Comparison of ENCODE assay signal across 1 cellular context in the genomic region with DNA sequence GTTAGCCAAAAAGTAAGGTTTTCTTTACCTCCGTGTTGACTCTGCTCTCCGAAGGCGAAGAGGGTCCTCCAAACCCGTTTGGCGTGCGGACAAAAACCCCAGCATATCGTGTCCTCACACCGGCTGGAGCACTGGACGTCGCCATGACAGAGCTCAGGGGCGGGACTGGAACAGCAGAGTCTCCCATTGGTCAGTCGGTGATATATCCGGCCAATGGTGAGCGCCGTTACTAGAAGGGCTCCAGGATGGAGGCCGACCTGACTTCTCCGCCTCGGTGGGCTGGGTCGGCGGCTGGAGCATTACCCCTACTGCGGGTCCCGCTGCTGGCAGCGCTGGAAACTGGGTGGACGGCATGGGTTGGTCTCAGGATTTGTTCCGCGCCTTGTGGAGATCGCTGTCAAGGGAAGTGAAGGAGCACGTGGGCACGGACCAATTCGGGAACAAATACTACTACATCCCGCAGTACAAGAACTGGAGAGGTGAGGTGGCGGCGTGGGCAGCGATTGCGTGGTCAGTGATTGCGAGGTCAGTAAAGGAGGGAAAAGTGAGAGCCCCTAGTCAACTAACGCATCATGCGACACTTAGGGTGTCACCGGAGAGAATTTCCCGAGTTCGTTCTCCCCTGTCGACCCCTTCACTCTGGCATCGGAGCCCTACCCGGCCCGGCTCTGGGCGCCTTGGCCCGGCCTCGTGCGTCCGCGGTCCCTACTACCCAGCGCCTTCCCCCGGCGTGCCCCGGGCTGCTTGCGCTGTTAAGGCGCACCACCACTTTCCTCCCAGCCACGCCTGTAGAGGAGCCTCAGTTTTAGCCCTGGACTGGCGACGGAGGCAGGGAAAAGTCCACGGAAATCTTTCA.
TF ChIP-seq lines count a peak whose summit lies in the region.

A gene with protein sequence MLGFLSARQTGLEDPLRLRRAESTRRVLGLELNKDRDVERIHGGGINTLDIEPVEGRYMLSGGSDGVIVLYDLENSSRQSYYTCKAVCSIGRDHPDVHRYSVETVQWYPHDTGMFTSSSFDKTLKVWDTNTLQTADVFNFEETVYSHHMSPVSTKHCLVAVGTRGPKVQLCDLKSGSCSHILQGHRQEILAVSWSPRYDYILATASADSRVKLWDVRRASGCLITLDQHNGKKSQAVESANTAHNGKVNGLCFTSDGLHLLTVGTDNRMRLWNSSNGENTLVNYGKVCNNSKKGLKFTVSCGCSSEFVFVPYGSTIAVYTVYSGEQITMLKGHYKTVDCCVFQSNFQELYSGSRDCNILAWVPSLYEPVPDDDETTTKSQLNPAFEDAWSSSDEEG (minus strand): TSS at position 167 of the 856 bp plus-strand sequence. CDS start 62 bp downstream, at position 105.
A gene with protein sequence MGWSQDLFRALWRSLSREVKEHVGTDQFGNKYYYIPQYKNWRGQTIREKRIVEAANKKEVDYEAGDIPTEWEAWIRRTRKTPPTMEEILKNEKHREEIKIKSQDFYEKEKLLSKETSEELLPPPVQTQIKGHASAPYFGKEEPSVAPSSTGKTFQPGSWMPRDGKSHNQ (plus strand): TSS at position 302 of the 856 bp plus-strand sequence. CDS start 51 bp downstream, at position 353.

TF ChIP-seq in HepG2, 621 proteins besides CTCF, POLR2A, EP300 and RAD21 (continued from another document and continues in another):
- 0 out of 2 replicates have a peak, but pooled peaks have one; percentile 16 for TF ChIP-seq ZSCAN22 (CRISPR knock-in tag; IDR thresholded peaks at IDR 0.05)
- peak; percentile 73; the same call in 1 of the 2 replicates for TF ChIP-seq PHF8 (CRISPR knock-in tag; IDR thresholded peaks at IDR 0.05)
- no peak for TF ChIP-seq TCF7L2 (IDR thresholded peaks at IDR 0.05; ENCODE audit: low read depth, low read length)
- TF ChIP-seq ETV5 (CRISPR knock-in tag; IDR thresholded peaks at IDR 0.05; ENCODE audit: borderline replicate concordance), result no peak
- no peak for TF ChIP-seq ATAD3A (CRISPR knock-in tag; IDR thresholded peaks at IDR 0.05)
- no peak for TF ChIP-seq ZNF12 (CRISPR knock-in tag; IDR thresholded peaks at IDR 0.05)
- TF ChIP-seq EED (CRISPR knock-in tag; IDR thresholded peaks at IDR 0.05), result 0 out of 2 replicates have a peak, but pooled peaks have one; percentile 47
- TF ChIP-seq, protein P1, sequence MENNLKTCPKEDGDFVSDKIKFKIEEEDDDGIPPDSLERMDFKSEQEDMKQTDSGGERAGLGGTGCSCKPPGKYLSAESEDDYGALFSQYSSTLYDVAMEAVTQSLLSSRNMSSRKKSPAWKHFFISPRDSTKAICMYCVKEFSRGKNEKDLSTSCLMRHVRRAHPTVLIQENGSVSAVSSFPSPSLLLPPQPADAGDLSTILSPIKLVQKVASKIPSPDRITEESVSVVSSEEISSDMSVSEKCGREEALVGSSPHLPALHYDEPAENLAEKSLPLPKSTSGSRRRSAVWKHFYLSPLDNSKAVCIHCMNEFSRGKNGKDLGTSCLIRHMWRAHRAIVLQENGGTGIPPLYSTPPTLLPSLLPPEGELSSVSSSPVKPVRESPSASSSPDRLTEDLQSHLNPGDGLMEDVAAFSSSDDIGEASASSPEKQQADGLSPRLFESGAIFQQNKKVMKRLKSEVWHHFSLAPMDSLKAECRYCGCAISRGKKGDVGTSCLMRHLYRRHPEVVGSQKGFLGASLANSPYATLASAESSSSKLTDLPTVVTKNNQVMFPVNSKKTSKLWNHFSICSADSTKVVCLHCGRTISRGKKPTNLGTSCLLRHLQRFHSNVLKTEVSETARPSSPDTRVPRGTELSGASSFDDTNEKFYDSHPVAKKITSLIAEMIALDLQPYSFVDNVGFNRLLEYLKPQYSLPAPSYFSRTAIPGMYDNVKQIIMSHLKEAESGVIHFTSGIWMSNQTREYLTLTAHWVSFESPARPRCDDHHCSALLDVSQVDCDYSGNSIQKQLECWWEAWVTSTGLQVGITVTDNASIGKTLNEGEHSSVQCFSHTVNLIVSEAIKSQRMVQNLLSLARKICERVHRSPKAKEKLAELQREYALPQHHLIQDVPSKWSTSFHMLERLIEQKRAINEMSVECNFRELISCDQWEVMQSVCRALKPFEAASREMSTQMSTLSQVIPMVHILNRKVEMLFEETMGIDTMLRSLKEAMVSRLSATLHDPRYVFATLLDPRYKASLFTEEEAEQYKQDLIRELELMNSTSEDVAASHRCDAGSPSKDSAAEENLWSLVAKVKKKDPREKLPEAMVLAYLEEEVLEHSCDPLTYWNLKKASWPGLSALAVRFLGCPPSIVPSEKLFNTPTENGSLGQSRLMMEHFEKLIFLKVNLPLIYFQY (CRISPR knock-in tag; IDR thresholded peaks at IDR 0.05; ENCODE audit: borderline replicate concordance), result 0 out of 2 replicates have a peak, but pooled peaks have one; percentile 12
- TF ChIP-seq, protein P2, sequence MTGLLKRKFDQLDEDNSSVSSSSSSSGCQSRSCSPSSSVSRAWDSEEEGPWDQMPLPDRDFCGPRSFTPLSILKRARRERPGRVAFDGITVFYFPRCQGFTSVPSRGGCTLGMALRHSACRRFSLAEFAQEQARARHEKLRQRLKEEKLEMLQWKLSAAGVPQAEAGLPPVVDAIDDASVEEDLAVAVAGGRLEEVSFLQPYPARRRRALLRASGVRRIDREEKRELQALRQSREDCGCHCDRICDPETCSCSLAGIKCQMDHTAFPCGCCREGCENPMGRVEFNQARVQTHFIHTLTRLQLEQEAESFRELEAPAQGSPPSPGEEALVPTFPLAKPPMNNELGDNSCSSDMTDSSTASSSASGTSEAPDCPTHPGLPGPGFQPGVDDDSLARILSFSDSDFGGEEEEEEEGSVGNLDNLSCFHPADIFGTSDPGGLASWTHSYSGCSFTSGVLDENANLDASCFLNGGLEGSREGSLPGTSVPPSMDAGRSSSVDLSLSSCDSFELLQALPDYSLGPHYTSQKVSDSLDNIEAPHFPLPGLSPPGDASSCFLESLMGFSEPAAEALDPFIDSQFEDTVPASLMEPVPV (CRISPR knock-in tag; IDR thresholded peaks at IDR 0.05), result no peak; the same call in none of the 2 replicates
- TF ChIP-seq NCOA2 (CRISPR knock-in tag; IDR thresholded peaks at IDR 0.05), result peak; percentile 22; the same call in 1 of the 2 replicates
- no peak for TF ChIP-seq NR2F1 (CRISPR knock-in tag; IDR thresholded peaks at IDR 0.05)
- TF ChIP-seq HNRNPH1 (optimal IDR thresholded peaks at IDR 0.05; ENCODE audit: low read depth, low read length), result no peak
- TF ChIP-seq, protein P3, sequence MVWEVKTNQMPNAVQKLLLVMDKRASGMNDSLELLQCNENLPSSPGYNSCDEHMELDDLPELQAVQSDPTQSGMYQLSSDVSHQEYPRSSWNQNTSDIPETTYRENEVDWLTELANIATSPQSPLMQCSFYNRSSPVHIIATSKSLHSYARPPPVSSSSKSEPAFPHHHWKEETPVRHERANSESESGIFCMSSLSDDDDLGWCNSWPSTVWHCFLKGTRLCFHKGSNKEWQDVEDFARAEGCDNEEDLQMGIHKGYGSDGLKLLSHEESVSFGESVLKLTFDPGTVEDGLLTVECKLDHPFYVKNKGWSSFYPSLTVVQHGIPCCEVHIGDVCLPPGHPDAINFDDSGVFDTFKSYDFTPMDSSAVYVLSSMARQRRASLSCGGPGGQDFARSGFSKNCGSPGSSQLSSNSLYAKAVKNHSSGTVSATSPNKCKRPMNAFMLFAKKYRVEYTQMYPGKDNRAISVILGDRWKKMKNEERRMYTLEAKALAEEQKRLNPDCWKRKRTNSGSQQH (CRISPR knock-in tag; IDR thresholded peaks at IDR 0.05; ENCODE audit: low read depth), result peak; percentile 83
- TF ChIP-seq HMGA1 (CRISPR knock-in tag; conservative IDR thresholded peaks at IDR 0.05), result no peak
- no peak for TF ChIP-seq ZFP36 (IDR thresholded peaks at IDR 0.05; ENCODE audit: borderline replicate concordance, low read depth, low read length, partially characterized antibody)
- no peak for TF ChIP-seq ARNT (IDR thresholded peaks at IDR 0.05)
- TF ChIP-seq SP5 (CRISPR knock-in tag; IDR thresholded peaks at IDR 0.05; ENCODE audit: borderline replicate concordance, low read depth), result peak; percentile 40; the same call in 1 of the 2 replicates
- no peak for TF ChIP-seq RCOR2 (CRISPR knock-in tag; IDR thresholded peaks at IDR 0.05)
- TF ChIP-seq, protein P4, sequence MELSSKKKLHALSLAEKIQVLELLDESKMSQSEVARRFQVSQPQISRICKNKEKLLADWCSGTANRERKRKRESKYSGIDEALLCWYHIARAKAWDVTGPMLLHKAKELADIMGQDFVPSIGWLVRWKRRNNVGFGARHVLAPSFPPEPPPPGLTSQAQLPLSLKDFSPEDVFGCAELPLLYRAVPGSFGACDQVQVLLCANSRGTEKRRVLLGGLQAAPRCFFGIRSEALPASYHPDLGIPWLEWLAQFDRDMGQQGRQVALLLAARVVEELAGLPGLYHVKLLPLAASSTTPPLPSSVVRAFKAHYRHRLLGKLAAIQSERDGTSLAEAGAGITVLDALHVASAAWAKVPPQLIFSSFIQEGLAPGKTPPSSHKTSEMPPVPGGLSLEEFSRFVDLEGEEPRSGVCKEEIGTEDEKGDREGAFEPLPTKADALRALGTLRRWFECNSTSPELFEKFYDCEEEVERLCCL (CRISPR knock-in tag; IDR thresholded peaks at IDR 0.05; ENCODE audit: borderline replicate concordance), result peak; percentile 29; the same call in 1 of the 2 replicates
- peak; percentile 28; the same call in 1 of the 2 replicates for TF ChIP-seq TGIF2 (CRISPR knock-in tag; IDR thresholded peaks at IDR 0.05)
- TF ChIP-seq ZNF788 (CRISPR knock-in tag; IDR thresholded peaks at IDR 0.05; ENCODE audit: borderline replicate concordance), result no peak; the same call in 1 of the 2 replicates
- TF ChIP-seq, protein P5, sequence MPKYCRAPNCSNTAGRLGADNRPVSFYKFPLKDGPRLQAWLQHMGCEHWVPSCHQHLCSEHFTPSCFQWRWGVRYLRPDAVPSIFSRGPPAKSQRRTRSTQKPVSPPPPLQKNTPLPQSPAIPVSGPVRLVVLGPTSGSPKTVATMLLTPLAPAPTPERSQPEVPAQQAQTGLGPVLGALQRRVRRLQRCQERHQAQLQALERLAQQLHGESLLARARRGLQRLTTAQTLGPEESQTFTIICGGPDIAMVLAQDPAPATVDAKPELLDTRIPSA (CRISPR knock-in tag; IDR thresholded peaks at IDR 0.05; ENCODE audit: borderline replicate concordance), result no peak
- 0 out of 2 replicates have a peak, but pooled peaks have one; percentile 31 for TF ChIP-seq KDM3A (CRISPR knock-in tag; IDR thresholded peaks at IDR 0.05; ENCODE audit: low read depth)
- TF ChIP-seq, protein P6, sequence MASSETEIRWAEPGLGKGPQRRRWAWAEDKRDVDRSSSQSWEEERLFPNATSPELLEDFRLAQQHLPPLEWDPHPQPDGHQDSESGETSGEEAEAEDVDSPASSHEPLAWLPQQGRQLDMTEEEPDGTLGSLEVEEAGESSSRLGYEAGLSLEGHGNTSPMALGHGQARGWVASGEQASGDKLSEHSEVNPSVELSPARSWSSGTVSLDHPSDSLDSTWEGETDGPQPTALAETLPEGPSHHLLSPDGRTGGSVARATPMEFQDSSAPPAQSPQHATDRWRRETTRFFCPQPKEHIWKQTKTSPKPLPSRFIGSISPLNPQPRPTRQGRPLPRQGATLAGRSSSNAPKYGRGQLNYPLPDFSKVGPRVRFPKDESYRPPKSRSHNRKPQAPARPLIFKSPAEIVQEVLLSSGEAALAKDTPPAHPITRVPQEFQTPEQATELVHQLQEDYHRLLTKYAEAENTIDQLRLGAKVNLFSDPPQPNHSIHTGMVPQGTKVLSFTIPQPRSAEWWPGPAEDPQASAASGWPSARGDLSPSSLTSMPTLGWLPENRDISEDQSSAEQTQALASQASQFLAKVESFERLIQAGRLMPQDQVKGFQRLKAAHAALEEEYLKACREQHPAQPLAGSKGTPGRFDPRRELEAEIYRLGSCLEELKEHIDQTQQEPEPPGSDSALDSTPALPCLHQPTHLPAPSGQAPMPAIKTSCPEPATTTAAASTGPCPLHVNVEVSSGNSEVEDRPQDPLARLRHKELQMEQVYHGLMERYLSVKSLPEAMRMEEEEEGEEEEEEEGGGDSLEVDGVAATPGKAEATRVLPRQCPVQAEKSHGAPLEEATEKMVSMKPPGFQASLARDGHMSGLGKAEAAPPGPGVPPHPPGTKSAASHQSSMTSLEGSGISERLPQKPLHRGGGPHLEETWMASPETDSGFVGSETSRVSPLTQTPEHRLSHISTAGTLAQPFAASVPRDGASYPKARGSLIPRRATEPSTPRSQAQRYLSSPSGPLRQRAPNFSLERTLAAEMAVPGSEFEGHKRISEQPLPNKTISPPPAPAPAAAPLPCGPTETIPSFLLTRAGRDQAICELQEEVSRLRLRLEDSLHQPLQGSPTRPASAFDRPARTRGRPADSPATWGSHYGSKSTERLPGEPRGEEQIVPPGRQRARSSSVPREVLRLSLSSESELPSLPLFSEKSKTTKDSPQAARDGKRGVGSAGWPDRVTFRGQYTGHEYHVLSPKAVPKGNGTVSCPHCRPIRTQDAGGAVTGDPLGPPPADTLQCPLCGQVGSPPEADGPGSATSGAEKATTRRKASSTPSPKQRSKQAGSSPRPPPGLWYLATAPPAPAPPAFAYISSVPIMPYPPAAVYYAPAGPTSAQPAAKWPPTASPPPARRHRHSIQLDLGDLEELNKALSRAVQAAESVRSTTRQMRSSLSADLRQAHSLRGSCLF (CRISPR knock-in tag; IDR thresholded peaks at IDR 0.05; ENCODE audit: borderline replicate concordance), result no peak
- peak; percentile 65; the same call in 1 of the 2 replicates for TF ChIP-seq ZNF343 (CRISPR knock-in tag; IDR thresholded peaks at IDR 0.05)
- TF ChIP-seq ZNF7 (CRISPR knock-in tag; IDR thresholded peaks at IDR 0.05), result no peak
- peak; percentile 68 for TF ChIP-seq ZNF501 (CRISPR knock-in tag; IDR thresholded peaks at IDR 0.05)
- TF ChIP-seq ZNF761 (CRISPR knock-in tag; conservative IDR thresholded peaks at IDR 0.05), result 0 out of 2 replicates have a peak, but pooled peaks have one; percentile 27
- TF ChIP-seq ZNF546 (CRISPR knock-in tag; conservative IDR thresholded peaks at IDR 0.05), result peak; percentile 54; the same call in 1 of the 2 replicates
- peak; percentile 74 for TF ChIP-seq IRF2 (CRISPR knock-in tag; IDR thresholded peaks at IDR 0.05)
- TF ChIP-seq ELF1 (CRISPR knock-in tag; IDR thresholded peaks at IDR 0.05), result no peak; the same call in none of the 2 replicates
- no peak for TF ChIP-seq ZNF619 (CRISPR knock-in tag; IDR thresholded peaks at IDR 0.05)
- TF ChIP-seq ZNF607 (CRISPR knock-in tag; IDR thresholded peaks at IDR 0.05; ENCODE audit: borderline replicate concordance), result no peak
- no peak for TF ChIP-seq RFX3 (CRISPR knock-in tag; IDR thresholded peaks at IDR 0.05)
- TF ChIP-seq ARID2 (CRISPR knock-in tag; IDR thresholded peaks at IDR 0.05; ENCODE audit: borderline replicate concordance), result peak; percentile 90
- TF ChIP-seq ZNF225 (CRISPR knock-in tag; IDR thresholded peaks at IDR 0.05), result no peak
- 0 out of 2 replicates have a peak, but pooled peaks have one; percentile 14 for TF ChIP-seq ZBTB42 (CRISPR knock-in tag; IDR thresholded peaks at IDR 0.05)
- TF ChIP-seq SPEN (CRISPR knock-in tag; IDR thresholded peaks at IDR 0.05; ENCODE audit: low read depth), result peak; percentile 51; the same call in 1 of the 2 replicates
- TF ChIP-seq KLF9 (CRISPR knock-in tag; IDR thresholded peaks at IDR 0.05; ENCODE audit: low read depth), result no peak
